Comparison of ENCODE assay signal across 9 cellular contexts in the genomic region with DNA sequence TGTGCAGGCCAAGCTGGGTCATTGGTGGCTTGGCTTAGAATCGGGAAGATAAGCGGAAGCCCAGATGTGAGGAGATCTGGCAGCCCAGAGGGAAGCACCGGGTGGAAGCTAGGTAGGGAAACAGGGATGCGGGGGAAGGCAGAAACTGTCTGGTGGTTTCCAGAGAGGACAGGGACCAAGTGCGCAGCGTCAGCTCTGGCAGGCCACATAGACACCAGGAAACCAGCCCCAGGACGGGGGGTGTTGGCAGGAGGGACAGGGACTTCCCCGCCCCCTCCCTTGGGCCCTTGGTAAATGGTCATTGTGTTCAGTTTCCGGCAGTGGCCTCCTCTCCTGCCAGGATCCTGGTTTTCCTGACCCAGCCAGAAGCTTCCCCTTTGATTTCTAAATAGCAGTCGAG. TPM values are rescaled to one million over a fixed set of nuclear protein-coding genes. Genes with fewer than 3 reads are reported as not detected.
A peak's percentile ranks its signal among the peaks of the same experiment; 100 is the strongest.
DNase-seq lines count a peak whose midpoint lies in the region; ATAC-seq and TF ChIP-seq lines count a peak whose summit lies in the region.
"Had no signal": no experiment of that assay in that cellular context is flagged by ENCODE, and none has a peak within 500 bp of the region (broad histone marks: within the 10 kb centered on the region; RNA-seq: fewer than 3 reads in every experiment).

No MANE protein-coding gene starts in this region.

- H3K36me3 ChIP-seq in BE2C: peaks cover 20% of the 10 kb centered on the region
- no peaks in the 10 kb centered on the region for H3K36me3 ChIP-seq in neural progenitor cell

- H3K4me1 Mint-ChIP-seq in activated B cell treated with CpG ODN at 0.5 μM for 24 hours (peaks cover 67% of the 10 kb centered on the region), neural progenitor cell (peaks cover 55% of the 10 kb centered on the region)

- H3K27ac ChIP-seq in neural progenitor cell: no peak overlapping the region

- intact Hi-C loops in activated B cell treated with CpG ODN at 0.5 μM for 24 hours (cut with micrococcal nuclease): no loop called here

- H3K27me3 ChIP-seq in BE2C (no peaks in the 10 kb centered on the region), neural progenitor cell (no peaks in the 10 kb centered on the region)

- H3K4me3 Mint-ChIP-seq in activated B cell treated with CpG ODN at 0.5 μM for 24 hours: peak overlapping the region; percentile 55
- peak overlapping the region; percentile 68 for H3K4me3 Mint-ChIP-seq in neural progenitor cell

- H3F3A ChIP-seq in neural progenitor cell (ENCODE audit: low read depth): peaks cover 35% of the 10 kb centered on the region

- H3K9ac ChIP-seq in neural progenitor cell: no peak overlapping the region

- peaks cover 30% of the 10 kb centered on the region for H3K79me2 ChIP-seq in neural progenitor cell (ENCODE audit: low read depth)

- H4K20me1 ChIP-seq in neural progenitor cell (ENCODE audit: low read depth): peaks cover 94% of the 10 kb centered on the region

- DNase-seq in BE2C (no peak), activated B cell treated with CpG ODN at 0.5 μM for 24 hours (no peak), foreskin fibroblast (no peak), neural progenitor cell (ENCODE audit: low spot score) (no peak), NCI-H1048 (lab: John Stamatoyannopoulos, UW) (no peak), NCI-H524 treated with DMSO at 0.1 percent for 48 hours (lab: John Stamatoyannopoulos, UW) (no peak), NCI-H2029 (lab: John Stamatoyannopoulos, UW) (no peak), DMS114 treated with DMSO at 0.1 percent for 48 hours (lab: John Stamatoyannopoulos, UW; ENCODE audit: unreplicated experiment) (no peak)

- POLR2A ChIA-PET in activated B cell treated with CpG ODN at 0.5 μM for 24 hours (lab: Charles Lee): interaction anchor here (0.6 to 8.7 kb wide), 4 partner anchors 14 to 174 kb away, joined by 3 to 89 read pairs (median 5); a partner anchor contains a TSS

- H3K4me2 ChIP-seq in neural progenitor cell: peak overlapping the region; percentile 100

- H3K9me3 ChIP-seq in BE2C (no peaks in the 10 kb centered on the region), neural progenitor cell (ENCODE audit: low read depth) (no peaks in the 10 kb centered on the region)

- H3K27ac Mint-ChIP-seq in activated B cell treated with CpG ODN at 0.5 μM for 24 hours (peak overlapping the region; percentile 41), neural progenitor cell (peak overlapping the region; percentile 89)
- H3K27ac Mint-ChIP-seq: WTC11 had no signal

- no peaks in the 10 kb centered on the region for H3K9me3 Mint-ChIP-seq in activated B cell treated with CpG ODN at 0.5 μM for 24 hours
- H3K9me3 Mint-ChIP-seq in neural progenitor cell: no peaks in the 10 kb centered on the region
- H3K9me3 Mint-ChIP-seq: WTC11 had no signal

- CTCF ChIA-PET in activated B cell treated with CpG ODN at 0.5 μM for 24 hours (lab: Charles Lee): interaction anchor here (1.2 to 22.0 kb wide), 2 partner anchors 15 to 27 kb away, joined by 3 to 369 read pairs; no protein-coding TSS in a partner anchor

- TF ChIP-seq CTCF in BE2C (IDR thresholded peaks at IDR 0.05; ENCODE audit: low read depth, low read length) (no peak), activated B cell treated with CpG ODN at 0.5 μM for 24 hours (IDR thresholded peaks at IDR 0.05) (no peak), foreskin fibroblast (IDR thresholded peaks at IDR 0.05; ENCODE audit: low read depth, low read length) (no peak), neural progenitor cell (IDR thresholded peaks at IDR 0.05) (no peak)

- H3K36me3 Mint-ChIP-seq in activated B cell treated with CpG ODN at 0.5 μM for 24 hours (ENCODE audit: low read depth) (peaks cover 3% of the 10 kb centered on the region), neural progenitor cell (no peaks in the 10 kb centered on the region)
- H3K36me3 Mint-ChIP-seq: WTC11 had no signal

- H3K4me3 ChIP-seq in BE2C (ENCODE audit: low read depth, low read length): peak overlapping the region; percentile 70
- H3K4me3 ChIP-seq in foreskin fibroblast (ENCODE audit: low read depth in 1 of 2, low read length in 2 of 2): peak overlapping the region; percentile 67 to 74
- peak overlapping the region; percentile 93 for H3K4me3 ChIP-seq in neural progenitor cell

- no peak overlapping the region for H2AFZ ChIP-seq in neural progenitor cell (replicated peaks)

- H3K27me3 Mint-ChIP-seq in activated B cell treated with CpG ODN at 0.5 μM for 24 hours: no peaks in the 10 kb centered on the region
- peaks cover 11% of the 10 kb centered on the region for H3K27me3 Mint-ChIP-seq in neural progenitor cell (ENCODE audit: insufficient read depth, low read depth)

- H3K4me1 ChIP-seq in BE2C (peaks cover 67% of the 10 kb centered on the region), neural progenitor cell (peaks cover 32% of the 10 kb centered on the region)

- no peak for ATAC-seq in activated B cell treated with CpG ODN at 0.5 μM for 24 hours (ENCODE audit: low read depth)

RNA-seq across cellular contexts. Expression of a gene that starts 2.0 kb away (rescaled TPM):
- polyA plus RNA-seq in BE2C (2012; ENCODE audit: insufficient read depth, insufficient read length, low read depth): 327 TPM
- total RNA-seq in activated B cell treated with CpG ODN at 0.5 μM for 24 hours: 21.2 and 29.2 TPM in 2 replicates
- total RNA-seq in neural progenitor cell (ENCODE audit: low replicate concordance): 24.1 and 58.8 TPM in 2 replicates

RNA-seq across cellular contexts. Expression of a gene that starts 44.7 kb away (rescaled TPM):
- 7.4 TPM for polyA plus RNA-seq in BE2C (2012; ENCODE audit: insufficient read depth, insufficient read length, low read depth)
- 42.2 and 49.5 TPM in 2 replicates for total RNA-seq in activated B cell treated with CpG ODN at 0.5 μM for 24 hours
- total RNA-seq in neural progenitor cell (ENCODE audit: low replicate concordance): 2.0 and 3.0 TPM in 2 replicates

RNA-seq across cellular contexts. Expression of a gene that starts 57.3 kb away (rescaled TPM):
- polyA plus RNA-seq in BE2C (2012; ENCODE audit: insufficient read depth, insufficient read length, low read depth): 5.6 TPM
- total RNA-seq in activated B cell treated with CpG ODN at 0.5 μM for 24 hours (0.49 and 0.64 TPM in 2 replicates), neural progenitor cell (ENCODE audit: low replicate concordance) (1.0 and 2.2 TPM in 2 replicates)

Comparison
In these comparisons a context has a peak if more than half of its experiments do, and no peak if none do; other contexts are left out.
1. RNA of a gene that starts 44.7 kb away (total RNA-seq): 42.2 to 49.5 TPM in activated B cell treated with CpG ODN at 0.5 μM for 24 hours; 2.0 to 3.0 TPM in neural progenitor cell; every median in the first group is over 10 times any median in the second.
2. Peak in every context shown above with its lines, with median percentiles within 50 percentile points of each other: H3K4me3 ChIP-seq.